ENCODE assay signal across 7 cellular contexts in the genomic region with DNA sequence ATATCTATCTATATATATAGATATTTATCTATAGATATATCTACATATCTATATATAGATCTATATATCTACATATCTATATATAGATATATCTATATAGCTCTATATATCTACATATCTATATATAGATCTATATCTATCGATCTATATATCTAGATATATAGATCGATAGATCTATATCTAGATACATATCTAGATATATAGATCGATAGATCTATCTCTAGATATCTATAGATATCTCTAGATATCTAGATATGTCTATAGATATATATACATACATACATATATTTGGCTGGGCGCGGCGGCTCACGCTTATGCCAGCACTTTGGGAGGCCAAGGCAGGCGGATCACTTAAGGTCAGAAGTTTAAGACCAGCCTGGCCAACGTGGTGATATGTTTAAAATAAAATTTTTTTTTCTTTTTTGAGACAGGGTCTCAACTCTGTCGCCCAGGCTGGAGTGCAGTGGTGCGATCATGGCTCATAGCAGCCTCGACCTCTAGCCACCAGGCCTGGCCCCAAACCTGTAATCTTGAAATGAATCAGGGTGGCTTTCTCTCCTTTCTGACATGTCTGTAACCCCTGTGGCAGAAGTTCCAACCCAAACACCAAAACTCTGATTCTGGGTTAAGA. TPM values are rescaled to one million over a fixed set of nuclear protein-coding genes. Genes with fewer than 3 reads are reported as not detected.
DNase-seq lines count a peak whose midpoint lies in the region; ATAC-seq and TF ChIP-seq lines count a peak whose summit lies in the region.

No MANE protein-coding gene starts in this region.

- H3K4me3 ChIP-seq in OCI-LY1 (ENCODE audit: low read depth, low read length, poor library complexity, severe bottlenecking) = no peak overlapping the region
- peak overlapping the region; percentile 73 for H3K4me3 ChIP-seq in endodermal cell (ENCODE audit: low read length)
- peak overlapping the region; percentile 84 for H3K4me3 ChIP-seq in smooth muscle cell

- H2AFZ ChIP-seq in OCI-LY1 (ENCODE audit: low read length) = no peak overlapping the region
- no peak overlapping the region for H2AFZ ChIP-seq in smooth muscle cell (ENCODE audit: low read depth)

- H3K4me2 ChIP-seq in OCI-LY1 (ENCODE audit: low read length) = no peak overlapping the region
- H3K4me2 ChIP-seq in smooth muscle cell = peak overlapping the region; percentile 84

- H3K9me3 ChIP-seq in OCI-LY1 (ENCODE audit: low read length) (no peaks in the 10 kb centered on the region), endodermal cell (ENCODE audit: control insufficient read depth, low read length) (no peaks in the 10 kb centered on the region), smooth muscle cell (replicated peaks; ENCODE audit: low read depth) (no peaks in the 10 kb centered on the region)

- H3F3A ChIP-seq in OCI-LY1 (ENCODE audit: insufficient read depth, low read length) = no peaks in the 10 kb centered on the region
- peaks cover 27% of the 10 kb centered on the region for H3F3A ChIP-seq in smooth muscle cell (ENCODE audit: low read depth)

- 94 to 95% methylated on average over 4 to 9 of the region's 12 CpGs for WGBS in endodermal cell (ENCODE audit: insufficient coverage in 1 of 2, insufficient read length in 1 of 2), 2 experiments
- 89% methylated on average over 12 of the region's 12 CpGs for WGBS in smooth muscle cell (ENCODE audit: low lambda C conversion rate)

- no peaks in the 10 kb centered on the region for H3K4me1 Mint-ChIP-seq in endodermal cell

- H3K79me2 ChIP-seq in OCI-LY1 (ENCODE audit: insufficient read depth, low read length) (no peaks in the 10 kb centered on the region), smooth muscle cell (ENCODE audit: low read depth) (no peaks in the 10 kb centered on the region)

- H3K27me3 ChIP-seq in OCI-LY1 (ENCODE audit: insufficient read depth, low read length) (no peaks in the 10 kb centered on the region), endodermal cell (ENCODE audit: control insufficient read depth, insufficient read depth, low read length, poor library complexity, severe bottlenecking) (no peaks in the 10 kb centered on the region), smooth muscle cell (ENCODE audit: low read depth) (no peaks in the 10 kb centered on the region)

- no peaks in the 10 kb centered on the region for H3K9me2 ChIP-seq in OCI-LY1 (ENCODE audit: low read depth, low read length)

- H3K9ac ChIP-seq in OCI-LY1 (ENCODE audit: low read length) = no peak overlapping the region
- no peak overlapping the region for H3K9ac ChIP-seq in endodermal cell (ENCODE audit: extremely low read depth, low read length, poor library complexity, severe bottlenecking)
- no peak overlapping the region for H3K9ac ChIP-seq in smooth muscle cell (ENCODE audit: low read depth)

- H3K9me3 Mint-ChIP-seq in endodermal cell = no peaks in the 10 kb centered on the region

- H3K36me3 Mint-ChIP-seq in endodermal cell (ENCODE audit: low read depth) = peaks cover 29% of the 10 kb centered on the region

- no peaks in the 10 kb centered on the region for H4K20me1 ChIP-seq in OCI-LY1 (ENCODE audit: insufficient read depth, low read length)
- H4K20me1 ChIP-seq in smooth muscle cell (ENCODE audit: low read depth) = no peaks in the 10 kb centered on the region

- H3K4me1 ChIP-seq in OCI-LY1 (ENCODE audit: insufficient read depth, low read length, severe bottlenecking) (no peaks in the 10 kb centered on the region), endodermal cell (ENCODE audit: control insufficient read depth, insufficient read depth, low read length) (no peaks in the 10 kb centered on the region), smooth muscle cell (ENCODE audit: low read depth) (no peaks in the 10 kb centered on the region)

- no peak overlapping the region for H3K27ac Mint-ChIP-seq in endodermal cell

- TF ChIP-seq CTCF in OCI-LY1 (IDR thresholded peaks at IDR 0.05; ENCODE audit: low read length) = no peak
- no peak for TF ChIP-seq CTCF in endodermal cell (conservative IDR thresholded peaks at IDR 0.05)
- TF ChIP-seq CTCF in smooth muscle cell (IDR thresholded peaks at IDR 0.05; ENCODE audit: borderline replicate concordance, insufficient read depth, poor library complexity, severe bottlenecking) = no peak

- peak overlapping the region; percentile 81 for H3K4me3 Mint-ChIP-seq in endodermal cell

- peak; percentile 12 for ATAC-seq in GM18873 (IDR thresholded peaks at IDR 0.05; ENCODE audit: low FRiP score, unreplicated experiment)
- no peak for ATAC-seq in HG03045 (IDR thresholded peaks at IDR 0.05; ENCODE audit: unreplicated experiment)

- peak overlapping the region; percentile 35 for H3K27ac ChIP-seq in OCI-LY1 (ENCODE audit: low read depth, low read length, poor library complexity, severe bottlenecking)
- no peak overlapping the region for H3K27ac ChIP-seq in endodermal cell (ENCODE audit: low read depth, low read length)
- H3K27ac ChIP-seq in smooth muscle cell (ENCODE audit: low read depth) = no peak overlapping the region

- DNase-seq in endodermal cell (no peak), smooth muscle cell (lab: John Stamatoyannopoulos, UW; ENCODE audit: unreplicated experiment) (no peak), HuH-7.5 (ENCODE audit: low spot score) (no peak), DMS79 (lab: John Stamatoyannopoulos, UW) (no peak)

- no peaks in the 10 kb centered on the region for H3K27me3 Mint-ChIP-seq in endodermal cell (ENCODE audit: insufficient read depth)

- H3K36me3 ChIP-seq in OCI-LY1 (ENCODE audit: insufficient read depth, low read length) = peaks cover 13% of the 10 kb centered on the region
- peaks cover 26% of the 10 kb centered on the region for H3K36me3 ChIP-seq in endodermal cell (ENCODE audit: control insufficient read depth, insufficient read depth, low read length)
- peaks cover 6% of the 10 kb centered on the region for H3K36me3 ChIP-seq in smooth muscle cell (ENCODE audit: low read depth)

RNA-seq across cellular contexts. Expression of gene ARPC3, which starts 18.1 kb away (rescaled TPM):
- total RNA-seq in endodermal cell = 100 to 1,000 TPM; 218 to 227 TPM
- polyA plus RNA-seq in endodermal cell (2013, experiment 1 of 2) = 289 TPM
- 289 TPM for polyA plus RNA-seq in endodermal cell (2013, experiment 2 of 2)
- 349 and 507 TPM in 2 replicates for total RNA-seq in smooth muscle cell
- polyA plus RNA-seq in smooth muscle cell = 338 and 393 TPM in 2 replicates

RNA-seq across cellular contexts. Expression of gene ANAPC7, which starts 28.6 kb away (rescaled TPM):
- total RNA-seq in endodermal cell (100 to 1,000 TPM in 1 of 2 donors, 10 to 100 TPM in 1; 86.0 to 100 TPM), smooth muscle cell (24.6 and 36.8 TPM in 2 replicates)
- polyA plus RNA-seq in endodermal cell (2013, experiment 1 of 2) = 60.2 TPM
- polyA plus RNA-seq in endodermal cell (2013, experiment 2 of 2) = 66.0 TPM
- 22.1 and 27.8 TPM in 2 replicates for polyA plus RNA-seq in smooth muscle cell

RNA-seq across cellular contexts. Expression of gene GPN3, which starts 36.0 kb away (rescaled TPM):
- total RNA-seq in endodermal cell (10 to 100 TPM; 40.8 to 50.7 TPM), smooth muscle cell (21.7 and 23.8 TPM in 2 replicates)
- 33.1 TPM for polyA plus RNA-seq in endodermal cell (2013, experiment 1 of 2)
- polyA plus RNA-seq in endodermal cell (2013, experiment 2 of 2) = 33.4 TPM
- polyA plus RNA-seq in smooth muscle cell = 41.5 and 41.7 TPM in 2 replicates

RNA-seq across cellular contexts. Expression of gene FAM216A, which starts 36.6 kb away (rescaled TPM):
- total RNA-seq in endodermal cell = 1 to 10 TPM; 5.5 to 7.2 TPM
- 24.6 TPM for polyA plus RNA-seq in endodermal cell (2013, experiment 1 of 2)
- polyA plus RNA-seq in endodermal cell (2013, experiment 2 of 2) = 24.0 TPM
- 9.1 and 13.3 TPM in 2 replicates for total RNA-seq in smooth muscle cell
- polyA plus RNA-seq in smooth muscle cell = 11.3 and 14.0 TPM in 2 replicates
